In the genomic region with DNA sequence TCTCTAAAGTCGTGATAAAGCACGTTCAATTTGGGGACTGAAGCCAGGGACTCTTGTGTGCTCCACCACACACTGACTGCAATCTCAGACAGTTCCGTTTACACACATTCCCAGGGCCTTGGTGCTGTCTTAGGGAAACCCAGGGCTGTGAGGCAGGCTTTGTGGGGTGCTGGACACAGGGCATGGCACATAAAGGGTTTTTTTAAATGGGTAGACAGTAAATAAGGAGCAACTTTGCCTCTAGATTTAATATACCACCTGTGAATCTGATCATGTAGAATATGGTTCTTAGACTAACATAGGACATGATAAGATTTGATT, we compare ENCODE assay signal across 10 cellular contexts. TPM values are rescaled to one million over a fixed set of nuclear protein-coding genes. Genes with fewer than 3 reads are reported as not detected.
DNase-seq lines count a peak whose midpoint lies in the region; ATAC-seq and TF ChIP-seq lines count a peak whose summit lies in the region.
"Had no signal": no experiment of that assay in that cellular context is flagged by ENCODE, and none has a peak within 500 bp of the region (broad histone marks: within the 10 kb centered on the region; RNA-seq: fewer than 3 reads in every experiment).

No MANE protein-coding gene starts in this region.

- peak overlapping the region; percentile 98 for H3K4me3 ChIP-seq in left ventricle myocardium inferior
- H3K4me3 ChIP-seq in thymus (ENCODE audit: low read length), result no peak overlapping the region
- H3K4me3 ChIP-seq in ovary, result no peak overlapping the region

- no peak for ATAC-seq in Right ventricle myocardium superior (ENCODE audit: poor library complexity)
- no peak for ATAC-seq in HG02678 (IDR thresholded peaks at IDR 0.05; ENCODE audit: unreplicated experiment)

- peak overlapping the region; percentile 6 to 86 (median 62) for H3K27ac Mint-ChIP-seq in immature natural killer cell

- H3K36me3 Mint-ChIP-seq in immature natural killer cell, result no peaks in the 10 kb centered on the region

- intact Hi-C loops in left ventricle myocardium inferior (cut with micrococcal nuclease) (loop anchor here (10.0 kb wide), 1 partner anchor 197 kb away; a partner anchor contains a TSS), Right ventricle myocardium superior (cut with DNase I) (loop anchor here (5.0 kb wide), 1 partner anchor 49 kb away; a partner anchor contains a TSS), ovary (cut with DNase I) (loop anchor here in 3 of 4 donors (5.0 to 10.0 kb wide), 4 partner anchors 47 to 203 kb away; a partner anchor contains a TSS)

- H3K4me1 Mint-ChIP-seq in immature natural killer cell, result peaks cover 25 to 37% of the 10 kb centered on the region in 2 donors

- no peaks in the 10 kb centered on the region for H3K27me3 ChIP-seq in left ventricle myocardium inferior (ENCODE audit: low read depth)
- no peaks in the 10 kb centered on the region for H3K27me3 ChIP-seq in thymus (ENCODE audit: control insufficient read depth, insufficient read depth)
- H3K27me3 ChIP-seq in ovary, result no peaks in the 10 kb centered on the region

- H3K9me3 ChIP-seq in left ventricle myocardium inferior (replicated peaks) (peaks cover 3% of the 10 kb centered on the region), thymus (ENCODE audit: control insufficient read depth) (no peaks in the 10 kb centered on the region), ovary (no peaks in the 10 kb centered on the region)

- H3K27ac ChIP-seq in left ventricle myocardium inferior (replicated peaks) (peak overlapping the region; percentile 96), VCaP (peak overlapping the region; percentile 94), thymus (ENCODE audit: low read depth) (peak overlapping the region; percentile 59), ovary (no peak overlapping the region)

- TF ChIP-seq POLR2A in ovary (IDR thresholded peaks at IDR 0.05), result no peak

- H3K9me3 Mint-ChIP-seq in immature natural killer cell, result no peaks in the 10 kb centered on the region

- TF ChIP-seq CTCF in left ventricle myocardium inferior (IDR thresholded peaks at IDR 0.05; ENCODE audit: borderline replicate concordance) (no peak), VCaP (conservative IDR thresholded peaks at IDR 0.05) (no peak), ovary (IDR thresholded peaks at IDR 0.05) (no peak)

- TF ChIP-seq EP300 in ovary (IDR thresholded peaks at IDR 0.05), result no peak

- peaks cover 84% of the 10 kb centered on the region for H3K4me1 ChIP-seq in left ventricle myocardium inferior
- peaks cover 28% of the 10 kb centered on the region for H3K4me1 ChIP-seq in thymus (ENCODE audit: control insufficient read depth, insufficient read depth, low read length)
- H3K4me1 ChIP-seq in ovary (ENCODE audit: insufficient read depth), result peaks cover 8% of the 10 kb centered on the region

- peak overlapping the region; percentile 85 to 90 (median 88) for H3K4me3 Mint-ChIP-seq in immature natural killer cell

- peaks cover 2 to 8% (median 3%) of the 10 kb centered on the region in 3 donors for H3K27me3 Mint-ChIP-seq in immature natural killer cell (ENCODE audit: low read depth in 3 of 3)

- DNase-seq in left ventricle myocardium inferior, result no peak
- no peak for DNase-seq in Right ventricle myocardium superior
- no peak for DNase-seq in immature natural killer cell
- DNase-seq in ovary, result no peak
- no peak for DNase-seq in H4 (ENCODE audit: low spot score)
- DNase-seq: C1 segment of cervical spinal cord, NCI-H446 treated with DMSO at 0.1 percent for 48 hours had no signal

- WGBS in thymus, result 97% methylated on average over 3 of the region's 3 CpGs
- 42 to 79% (median 62%) methylated on average over 3 of the region's 3 CpGs for WGBS in ovary, 3 donors

- H3K36me3 ChIP-seq in left ventricle myocardium inferior (no peaks in the 10 kb centered on the region), thymus (ENCODE audit: control insufficient read depth, insufficient read depth) (peaks cover 6% of the 10 kb centered on the region), ovary (no peaks in the 10 kb centered on the region)

RNA-seq across cellular contexts. Expression of a gene that starts 2.3 kb away (rescaled TPM):
- total RNA-seq in left ventricle myocardium inferior (106 TPM), Right ventricle myocardium superior (118 TPM), ovary (10 to 100 TPM; 34.9 to 73.8 (median 66.5) TPM)
- polyA plus RNA-seq in immature natural killer cell (10 to 100 TPM; 22.6 to 36.9 (median 30.0) TPM), thymus (71.0 TPM), ovary (10 to 100 TPM; 38.7 to 47.1 TPM)
- total RNA-seq in H4 (2014; rRNA removed; shearing (Covaris generic)), result 21.4 and 22.3 TPM in 2 replicates

RNA-seq across cellular contexts. Expression of a gene that starts 50.1 kb away (rescaled TPM):
- total RNA-seq in left ventricle myocardium inferior, result 218 TPM
- total RNA-seq in Right ventricle myocardium superior, result 170 TPM
- 10 to 100 TPM; 39.3 to 56.0 (median 51.0) TPM for polyA plus RNA-seq in immature natural killer cell
- polyA plus RNA-seq in thymus, result 52.6 TPM
- 10 to 100 TPM; 24.2 to 54.2 (median 52.2) TPM for total RNA-seq in ovary
- 10 to 100 TPM; 23.1 to 27.3 TPM for polyA plus RNA-seq in ovary
- total RNA-seq in H4 (2014; rRNA removed; shearing (Covaris generic)), result 39.4 and 41.1 TPM in 2 replicates

Comparison
In these comparisons a context has a peak if more than half of its experiments do, and no peak if none do; other contexts are left out.
1. H3K27ac ChIP-seq: peak in left ventricle myocardium inferior (single experiment), VCaP (single experiment) and thymus (single experiment); none in ovary (0 of 2).